In the genomic region with DNA sequence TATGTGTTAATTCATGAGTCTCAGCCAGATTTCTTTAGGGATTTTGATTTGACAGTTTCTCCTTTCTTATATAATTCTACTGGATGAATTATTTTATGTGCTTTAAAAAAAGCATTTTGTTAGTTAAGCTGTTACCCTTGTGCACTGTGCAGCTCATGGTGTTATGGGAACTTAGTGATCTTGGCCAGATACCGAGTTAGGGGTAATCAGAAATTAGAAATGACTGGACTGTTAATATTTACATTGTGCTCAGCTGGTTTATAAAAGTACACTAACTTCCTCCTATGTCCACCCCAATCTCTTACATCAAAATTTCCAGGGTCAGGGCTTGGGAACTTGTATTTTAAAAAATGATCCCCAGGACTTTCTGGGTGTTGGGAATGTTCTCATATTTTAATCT, we compare ENCODE assay signal across 31 cellular contexts.
"Had no signal": no experiment of that assay in that cellular context is flagged by ENCODE, and none has a peak within 500 bp of the region (broad histone marks: within the 10 kb centered on the region; RNA-seq: fewer than 3 reads in every experiment).

No MANE protein-coding gene starts in this region.

- H3K4me3 ChIP-seq: adrenal gland, SJCRH30, SK-N-MC had no signal

- H3K27ac ChIP-seq: adrenal gland, brain microvascular endothelial cell, SJCRH30, SK-N-MC had no signal

- FAIRE-seq: TTC549 had no signal

- H3K27me3 ChIP-seq: adrenal gland, brain microvascular endothelial cell, SJCRH30 had no signal

- H3K4me3 Mint-ChIP-seq: activated CD4-positive, alpha-beta memory T cell treated with anti-CD3 and anti-CD28 coated beads for 36 hours; activated naive CD4-positive, alpha-beta T cell treated with anti-CD3 and anti-CD28 coated beads for 36 hours; activated T-cell treated with anti-CD3 and anti-CD28 coated beads, Interleukin-2, amount 50 U/mL, for 4 hours; activated T-helper 1 cell treated with anti-CD3 and anti-CD28 coated beads, Interleukin-12 subunit alpha, Interleukin-12 subunit beta, Interleukin-2, Interleukin-4 antibody, amounts not matched to agents 30 ng/mL and 10 ng/mL and 1 ng/mL, durations not matched to agents 14 hours and 24 hours and 36 hours; WTC11 had no signal

- H3K36me3 ChIP-seq: adrenal gland, brain microvascular endothelial cell had no signal

- H3K9me3 Mint-ChIP-seq: activated CD4-positive, alpha-beta memory T cell treated with anti-CD3 and anti-CD28 coated beads for 36 hours; activated naive CD4-positive, alpha-beta T cell treated with anti-CD3 and anti-CD28 coated beads for 36 hours; activated naive CD4-positive, alpha-beta T cell treated with anti-CD3 and anti-CD28 coated beads, Interleukin-2, amount 50 U/mL, for 72 hours; activated T-cell treated with anti-CD3 and anti-CD28 coated beads, Interleukin-2, amount 50 U/mL, for 4 hours; activated T-helper 1 cell treated with anti-CD3 and anti-CD28 coated beads, Interleukin-12 subunit alpha, Interleukin-12 subunit beta, Interleukin-2, Interleukin-4 antibody, amounts not matched to agents 30 ng/mL and 10 ng/mL and 1 ng/mL, durations not matched to agents 14 hours and 24 hours and 36 hours had no signal

- H3K27ac Mint-ChIP-seq: activated CD4-positive, alpha-beta memory T cell treated with anti-CD3 and anti-CD28 coated beads for 36 hours; activated naive CD4-positive, alpha-beta T cell treated with anti-CD3 and anti-CD28 coated beads for 36 hours; activated naive CD4-positive, alpha-beta T cell treated with anti-CD3 and anti-CD28 coated beads, Interleukin-2, amount 50 U/mL, for 72 hours; activated T-helper 1 cell treated with anti-CD3 and anti-CD28 coated beads, Interleukin-12 subunit alpha, Interleukin-12 subunit beta, Interleukin-2, Interleukin-4 antibody, amounts not matched to agents 30 ng/mL and 10 ng/mL and 1 ng/mL, durations not matched to agents 14 hours and 24 hours and 36 hours; WTC11 had no signal

- H3K4me1 ChIP-seq: SJCRH30 had no signal

- DNase-seq: activated CD4-positive, alpha-beta memory T cell treated with anti-CD3 and anti-CD28 coated beads for 36 hours; activated CD4-positive, alpha-beta T cell treated with anti-CD3 and anti-CD28 coated beads for 4 hours; activated CD4-positive, alpha-beta T cell treated with anti-CD3 and anti-CD28 coated beads, Interleukin-2, amount 50 U/mL, for 1 hour; activated CD8-positive, alpha-beta memory T cell treated with anti-CD3 and anti-CD28 coated beads, Interleukin-2, amount 50 U/mL, for 4 hours; activated gamma-delta T cell treated with Interleukin-2 at 50 U/mL for 16 hours; activated naive CD4-positive, alpha-beta T cell treated with anti-CD3 and anti-CD28 coated beads for 36 hours; activated T-cell treated with anti-CD3 and anti-CD28 coated beads for 4 hours; activated T-cell treated with anti-CD3 and anti-CD28 coated beads, Interleukin-2, amount 50 U/mL, for 4 hours; adrenal gland; brain microvascular endothelial cell; central memory CD4-positive, alpha-beta T cell; KG1; NCI-H1048; NCI-H1105 treated with DMSO at 0.1 percent for 48 hours; NCI-H1436; NCI-H1694; NCI-H1930; NCI-H2081 treated with DMSO at 0.1 percent for 48 hours; NCI-H510A; NCI-H526; NCI-H748 treated with DMSO at 0.1 percent for 48 hours; NK-92 treated with Interleukin-12 subunit alpha and Interleukin-12 subunit beta, amount 100 ng/mL, for 24 hours; SHP77; SJCRH30; T1000 had no signal

- H3K9me3 ChIP-seq: adrenal gland, SJCRH30 had no signal

- H3K27me3 Mint-ChIP-seq: activated CD4-positive, alpha-beta memory T cell treated with anti-CD3 and anti-CD28 coated beads for 36 hours had no signal

- ATAC-seq: activated CD4-positive, CD25-positive, alpha-beta regulatory T cell treated with anti-CD3 and anti-CD28 coated beads, Interleukin-2, amount 50 U/mL, for 24 hours; activated naive CD4-positive, alpha-beta T cell treated with anti-CD3 and anti-CD28 coated beads, Interleukin-2, amount 50 U/mL, for 72 hours; activated T-cell treated with anti-CD3 and anti-CD28 coated beads, Interleukin-2, amount 50 U/mL, for 4 hours; WTC11 had no signal

- H3K36me3 Mint-ChIP-seq: WTC11 had no signal
